In the genomic region with DNA sequence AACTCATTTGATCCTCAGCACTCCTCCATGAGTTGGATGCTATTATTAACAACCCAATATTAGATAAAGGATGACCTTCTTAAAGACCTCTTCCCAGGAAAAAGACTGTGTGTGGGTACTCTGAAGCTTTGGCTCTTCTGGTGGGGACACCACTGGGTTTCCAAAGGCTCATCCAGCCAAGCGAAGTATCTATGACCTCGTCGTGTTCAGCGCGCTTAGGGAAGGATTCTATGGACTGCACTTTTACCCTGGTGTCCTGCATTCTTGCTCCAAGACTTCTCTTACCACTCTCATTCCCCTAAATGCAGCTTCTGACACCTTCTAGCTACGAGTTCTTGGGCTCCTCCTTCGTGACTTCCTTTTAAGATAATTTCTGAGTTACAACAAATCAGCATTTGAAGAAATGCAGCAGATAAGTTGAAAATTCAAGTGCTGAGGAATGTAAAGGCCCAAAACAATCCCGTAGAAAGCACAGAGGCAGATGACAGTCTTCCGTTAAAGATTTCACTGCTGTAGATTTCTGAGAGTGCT, we compare ENCODE assay signal across 10 cellular contexts. TPM values are rescaled to one million over a fixed set of nuclear protein-coding genes. Genes with fewer than 3 reads are reported as not detected.
DNase-seq lines count a peak whose midpoint lies in the region; ATAC-seq and TF ChIP-seq lines count a peak whose summit lies in the region.
"Had no signal": no experiment of that assay in that cellular context is flagged by ENCODE, and none has a peak within 500 bp of the region (broad histone marks: within the 10 kb centered on the region; RNA-seq: fewer than 3 reads in every experiment).

No MANE protein-coding gene starts in this region.

- H3K4me1 Mint-ChIP-seq in type B pancreatic cell (ENCODE audit: unreplicated experiment): peaks cover 19% of the 10 kb centered on the region
- no peaks in the 10 kb centered on the region for H3K4me1 Mint-ChIP-seq in activated naive CD8-positive, alpha-beta T cell treated with anti-CD3 and anti-CD28 coated beads, Interleukin-2, amount 50 U/mL, for 24 hours
- no peaks in the 10 kb centered on the region for H3K4me1 Mint-ChIP-seq in stimulated activated memory B cell treated with anti-CD40 and anti-IgM and Interleukin-4, amounts not matched to agents 10 μg/mL and 1 μg/mL and 100 μg/mL, for 72 hours

- H3K27ac ChIP-seq in SJSA1: peak overlapping the region; percentile 91
- peak overlapping the region; percentile 63 to 74 for H3K27ac ChIP-seq in esophagus (ENCODE audit: low read depth in 2 of 2, low read length in 1 of 2)
- peak overlapping the region; percentile 91 for H3K27ac ChIP-seq in muscle layer of duodenum (ENCODE audit: low read length)

- H3K27ac Mint-ChIP-seq in type B pancreatic cell: peak overlapping the region; percentile 91
- no peak overlapping the region for H3K27ac Mint-ChIP-seq in activated naive CD8-positive, alpha-beta T cell treated with anti-CD3 and anti-CD28 coated beads, Interleukin-2, amount 50 U/mL, for 24 hours
- no peak overlapping the region for H3K27ac Mint-ChIP-seq in stimulated activated memory B cell treated with anti-CD40 and anti-IgM and Interleukin-4, amounts not matched to agents 10 μg/mL and 1 μg/mL and 100 μg/mL, for 72 hours

- peaks cover 25% of the 10 kb centered on the region for H3K4me1 ChIP-seq in SJSA1 (replicated peaks)
- no peaks in the 10 kb centered on the region for H3K4me1 ChIP-seq in esophagus (ENCODE audit: control insufficient read depth in 2 of 2, insufficient read depth in 2 of 2, low read length in 1 of 2)
- H3K4me1 ChIP-seq in muscle layer of duodenum (ENCODE audit: control insufficient read depth in 1 of 2, insufficient read depth in 2 of 2, low read length in 2 of 2): peaks cover 3 to 4% of the 10 kb centered on the region in 2 donors

- H3K27me3 ChIP-seq in SJSA1 (replicated peaks) (no peaks in the 10 kb centered on the region), esophagus (ENCODE audit: control insufficient read depth in 1 of 2, insufficient read depth in 2 of 2, low read length in 2 of 2) (no peaks in the 10 kb centered on the region), muscle layer of duodenum (ENCODE audit: low read depth, low read length) (no peaks in the 10 kb centered on the region)

- 51 to 67% methylated on average over 9 of the region's 9 CpGs for WGBS in esophagus, 2 donors

- TF ChIP-seq CTCF in type B pancreatic cell (conservative IDR thresholded peaks at IDR 0.05): no peak

- H3K36me3 ChIP-seq in SJSA1 (peaks cover 18% of the 10 kb centered on the region), esophagus (ENCODE audit: control insufficient read depth in 2 of 2, insufficient read depth in 2 of 2, low read length in 1 of 2) (no peaks in the 10 kb centered on the region), muscle layer of duodenum (ENCODE audit: control insufficient read depth in 1 of 2, insufficient read depth in 2 of 2, low read length in 2 of 2) (peaks cover 0 to 3% of the 10 kb centered on the region in 2 donors)

- H3K27me3 Mint-ChIP-seq in type B pancreatic cell: no peaks in the 10 kb centered on the region
- no peaks in the 10 kb centered on the region for H3K27me3 Mint-ChIP-seq in activated naive CD8-positive, alpha-beta T cell treated with anti-CD3 and anti-CD28 coated beads, Interleukin-2, amount 50 U/mL, for 24 hours
- H3K27me3 Mint-ChIP-seq in stimulated activated memory B cell treated with anti-CD40 and anti-IgM and Interleukin-4, amounts not matched to agents 10 μg/mL and 1 μg/mL and 100 μg/mL, for 72 hours: peaks cover 11% of the 10 kb centered on the region

- H3K9me3 ChIP-seq in SJSA1 (replicated peaks): no peaks in the 10 kb centered on the region
- H3K9me3 ChIP-seq in esophagus (ENCODE audit: control insufficient read depth in 2 of 2, insufficient read depth in 1 of 2, low read depth in 1 of 2, low read length in 1 of 2): no peaks in the 10 kb centered on the region
- H3K9me3 ChIP-seq in muscle layer of duodenum (ENCODE audit: control insufficient read depth in 1 of 2, low read length in 2 of 2): no peaks in the 10 kb centered on the region

- no peaks in the 10 kb centered on the region for H3K9me3 Mint-ChIP-seq in type B pancreatic cell
- H3K9me3 Mint-ChIP-seq in activated naive CD8-positive, alpha-beta T cell treated with anti-CD3 and anti-CD28 coated beads, Interleukin-2, amount 50 U/mL, for 24 hours: peaks cover 4% of the 10 kb centered on the region
- H3K9me3 Mint-ChIP-seq in stimulated activated memory B cell treated with anti-CD40 and anti-IgM and Interleukin-4, amounts not matched to agents 10 μg/mL and 1 μg/mL and 100 μg/mL, for 72 hours: peaks cover 3% of the 10 kb centered on the region

- peaks cover 7% of the 10 kb centered on the region for H3K36me3 Mint-ChIP-seq in type B pancreatic cell
- H3K36me3 Mint-ChIP-seq in activated naive CD8-positive, alpha-beta T cell treated with anti-CD3 and anti-CD28 coated beads, Interleukin-2, amount 50 U/mL, for 24 hours (ENCODE audit: low read depth): no peaks in the 10 kb centered on the region
- no peaks in the 10 kb centered on the region for H3K36me3 Mint-ChIP-seq in stimulated activated memory B cell treated with anti-CD40 and anti-IgM and Interleukin-4, amounts not matched to agents 10 μg/mL and 1 μg/mL and 100 μg/mL, for 72 hours

- peak overlapping the region; percentile 89 for H3K4me3 Mint-ChIP-seq in type B pancreatic cell
- no peak overlapping the region for H3K4me3 Mint-ChIP-seq in activated naive CD8-positive, alpha-beta T cell treated with anti-CD3 and anti-CD28 coated beads, Interleukin-2, amount 50 U/mL, for 24 hours
- H3K4me3 Mint-ChIP-seq in stimulated activated memory B cell treated with anti-CD40 and anti-IgM and Interleukin-4, amounts not matched to agents 10 μg/mL and 1 μg/mL and 100 μg/mL, for 72 hours: no peak overlapping the region

- peak overlapping the region; percentile 44 for H3K4me3 ChIP-seq in SJSA1
- peak overlapping the region in 1 of 2 donors; percentile 54 for H3K4me3 ChIP-seq in esophagus (ENCODE audit: low read depth in 1 of 2, low read length in 2 of 2)
- peak overlapping the region; percentile 65 to 89 for H3K4me3 ChIP-seq in muscle layer of duodenum (ENCODE audit: low read depth in 1 of 2, low read length in 2 of 2)

- no peak for ATAC-seq in activated naive CD8-positive, alpha-beta T cell treated with anti-CD3 and anti-CD28 coated beads, Interleukin-2, amount 50 U/mL, for 24 hours
- ATAC-seq in HG02571 (IDR thresholded peaks at IDR 0.05; ENCODE audit: unreplicated experiment) (no peak), HG02759 (IDR thresholded peaks at IDR 0.05; ENCODE audit: unreplicated experiment) (no peak)
- ATAC-seq in stimulated activated memory B cell treated with anti-CD40 and anti-IgM and Interleukin-4, amounts not matched to agents 10 μg/mL and 1 μg/mL and 100 μg/mL, for 72 hours: no peak

- DNase-seq in SJSA1 (ENCODE audit: low read depth in 1 of 2, low spot score in 2 of 2) (no peak), type B pancreatic cell (ENCODE audit: extremely low spot score, unreplicated experiment) (no peak)
- DNase-seq in activated naive CD8-positive, alpha-beta T cell treated with anti-CD3 and anti-CD28 coated beads, Interleukin-2, amount 50 U/mL, for 24 hours: no peak
- DNase-seq: activated CD4-positive, alpha-beta T cell treated with anti-CD3 and anti-CD28 coated beads for 48 hours; NCI-H226 had no signal

RNA-seq across cellular contexts. Expression of gene HNMT, which starts 0.7 kb away (rescaled TPM):
- 47.6 and 65.8 TPM in 2 replicates for total RNA-seq in SJSA1 (2014; rRNA removed; shearing (Covaris generic))
- polyA plus RNA-seq in esophagus: 10 to 100 TPM; 12.3 to 16.4 TPM
- 11.6 and 12.1 TPM in 2 replicates for total RNA-seq in type B pancreatic cell (ENCODE audit: low replicate concordance)
